ENCODE assay signal across 8 cellular contexts in genomic region chr1:25796807-25797458, GRCh38. TPM values are rescaled to one million over a fixed set of nuclear protein-coding genes. Genes with fewer than 3 reads are reported as not detected.
DNase-seq lines count a peak whose midpoint lies in the region; ATAC-seq and TF ChIP-seq lines count a peak whose summit lies in the region.

No MANE protein-coding gene starts in this region.

- DNase-seq in GM12864 (ENCODE audit: low read depth) (no peak), NCI-H2029 (lab: John Stamatoyannopoulos, UW) (peak; percentile 80), T1000 (lab: John Stamatoyannopoulos, UW) (peak; percentile 33), anterior cingulate cortex (lab: John Stamatoyannopoulos, UW) (peak in 53 of 58 donors; percentile 31 to 90 (median 55)), hepatic stellate cell (ENCODE audit: low spot score) (peak; percentile 84)

- H3K36me3 ChIP-seq in skeletal muscle tissue (ENCODE audit: control insufficient read depth in 3 of 3, insufficient read depth in 3 of 3, low read length in 3 of 3) = peaks cover 0 to 1% (median 0%) of the 10 kb centered on the region in 3 donors

- peak overlapping the region; percentile 35 to 85 (median 66) for H3K9ac ChIP-seq in skeletal muscle tissue (ENCODE audit: low read depth in 1 of 3, low read length in 3 of 3)

- no peaks in the 10 kb centered on the region for H3K27me3 ChIP-seq in skeletal muscle tissue (ENCODE audit: control insufficient read depth in 3 of 3, insufficient read depth in 3 of 3, low read length in 3 of 3)

- peak overlapping the region; percentile 78 for H3K27ac ChIP-seq in skeletal muscle tissue (ENCODE audit: low read depth, low read length)

- ATAC-seq in GM19395 (IDR thresholded peaks at IDR 0.05; ENCODE audit: unreplicated experiment) (no peak), HG03159 (IDR thresholded peaks at IDR 0.05; ENCODE audit: unreplicated experiment) (no peak)

- peak; percentile 81 for TF ChIP-seq CTCF in GM12864 (IDR thresholded peaks at IDR 0.05; ENCODE audit: low read depth, low read length, missing control alignments)

- peaks cover 44 to 62% (median 62%) of the 10 kb centered on the region in 3 donors for H3K4me1 ChIP-seq in skeletal muscle tissue (ENCODE audit: control insufficient read depth in 3 of 3, insufficient read depth in 3 of 3, low read length in 3 of 3)

- H3K9me3 ChIP-seq in skeletal muscle tissue (ENCODE audit: control insufficient read depth in 3 of 3, low read length in 3 of 3) = no peaks in the 10 kb centered on the region

- H3K4me3 ChIP-seq in GM12864 (ENCODE audit: low read depth, low read length) (no peak overlapping the region), skeletal muscle tissue (ENCODE audit: low read length in 3 of 3) (peak overlapping the region; percentile 52 to 62 (median 58))

RNA-seq across cellular contexts. Expression of gene SELENON, which starts 3.1 kb away (rescaled TPM):
- 9.9 TPM for total RNA-seq in skeletal muscle tissue

RNA-seq across cellular contexts. Expression of gene MTFR1L, which starts 22.8 kb away (rescaled TPM):
- total RNA-seq in skeletal muscle tissue = 35.0 TPM
